In the genomic region with DNA sequence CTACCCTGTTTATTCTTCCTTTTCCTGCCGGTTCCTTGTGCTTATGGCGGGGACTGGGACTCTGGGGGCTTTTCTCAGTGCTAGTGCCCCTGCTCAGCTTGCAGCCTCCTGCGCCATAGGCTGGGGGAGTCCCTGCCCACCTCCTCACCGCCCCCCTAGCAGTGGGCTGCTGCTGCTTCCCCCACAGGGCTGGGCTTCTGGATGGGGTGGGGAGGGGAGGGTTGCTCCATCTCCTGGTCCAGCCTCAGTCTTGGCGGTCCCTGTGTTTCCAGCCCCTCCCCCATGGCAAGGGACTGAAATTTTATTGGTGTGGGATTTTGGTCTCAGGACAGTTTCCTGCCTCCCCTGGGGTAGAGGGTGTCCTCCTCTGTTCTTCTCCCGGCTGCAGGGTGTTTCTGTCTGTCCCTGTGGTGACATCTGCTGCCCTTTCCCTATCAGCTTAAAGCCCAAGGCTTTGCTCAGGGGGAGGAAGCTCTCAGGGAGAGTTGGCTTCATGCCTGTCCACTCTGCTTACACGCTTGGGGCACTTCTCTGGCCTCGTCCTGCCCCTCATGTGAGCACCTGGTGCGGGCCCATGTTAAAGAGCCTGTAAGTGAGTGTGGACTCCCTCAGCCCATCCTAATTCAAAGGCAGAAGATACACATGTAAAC, we compare ENCODE assay signal across 15 cellular contexts.
DNase-seq lines count a peak whose midpoint lies in the region; ATAC-seq, FAIRE-seq and TF ChIP-seq lines count a peak whose summit lies in the region.
"Had no signal": no experiment of that assay in that cellular context is flagged by ENCODE, and none has a peak within 500 bp of the region (broad histone marks: within the 10 kb centered on the region; RNA-seq: fewer than 3 reads in every experiment).

No MANE protein-coding gene starts in this region.

- WGBS in pancreas, 2 donors = 96 to 99% methylated on average over 9 of the region's 9 CpGs

- no TSS peak for BruUV-seq in endothelial cell of umbilical vein (replicated peaks; lab: Mats Ljungman, UMichigan)

- H3K27ac Mint-ChIP-seq in type B pancreatic cell = peak overlapping the region; percentile 26

- FAIRE-seq in endothelial cell of umbilical vein (lab: Jason Lieb, UNC) (no peak), pancreas (lab: Jason Lieb, UNC) (no peak)

- no peak for TF ChIP-seq POLR2A in endothelial cell of umbilical vein (IDR thresholded peaks at IDR 0.05; ENCODE audit: low read depth, low read length)

- intact Hi-C loops in Right ventricle myocardium superior (cut with DNase I) (no loop called here), cardiac septum (cut with DNase I) (no loop called here), endothelial cell of umbilical vein (cut with micrococcal nuclease) (no loop called here), pancreas (cut with DNase I) (no loop called here)

- no peak overlapping the region for H3K4me3 ChIP-seq in endothelial cell of umbilical vein (replicated peaks in 1 of 3; ENCODE audit: insufficient read depth in 1 of 3, low read depth in 1 of 3, low read length in 3 of 3)
- H3K4me3 ChIP-seq in pancreas = no peak overlapping the region
- H3K4me3 ChIP-seq: dorsolateral prefrontal cortex had no signal

- no peaks in the 10 kb centered on the region for H3K27me3 Mint-ChIP-seq in type B pancreatic cell

- peaks cover 12% of the 10 kb centered on the region for H3K79me2 ChIP-seq in endothelial cell of umbilical vein (ENCODE audit: control insufficient read depth, insufficient read depth, low read length)

- H3K27ac ChIP-seq in endothelial cell of umbilical vein (ENCODE audit: insufficient read depth, low read depth, low read length) (peak overlapping the region; percentile 9), pancreas (no peak overlapping the region)
- H3K27ac ChIP-seq: dorsolateral prefrontal cortex had no signal

- H3K27me3 ChIP-seq in endothelial cell of umbilical vein (ENCODE audit: control insufficient read depth in 2 of 2, insufficient read depth in 2 of 2, low read length in 2 of 2) (no peaks in the 10 kb centered on the region), pancreas (no peaks in the 10 kb centered on the region)
- H3K27me3 ChIP-seq: BE2C, dorsolateral prefrontal cortex had no signal

- H3K9me3 Mint-ChIP-seq in type B pancreatic cell = peaks cover 25% of the 10 kb centered on the region

- H3K4me2 ChIP-seq in endothelial cell of umbilical vein (ENCODE audit: insufficient read depth, low read length) = no peak overlapping the region

- DNase-seq in Right ventricle myocardium superior = no peak
- no peak for DNase-seq in cardiac septum (ENCODE audit: low spot score)
- DNase-seq in RPMI7951 (ENCODE audit: low read depth) = peak; percentile 39
- DNase-seq in endothelial cell of umbilical vein (ENCODE audit: low read depth, low spot score) = no peak
- no peak for DNase-seq in type B pancreatic cell (ENCODE audit: extremely low spot score, unreplicated experiment)
- no peak for DNase-seq in NCI-H510A treated with DMSO at 0.1 percent for 48 hours (lab: John Stamatoyannopoulos, UW)
- DNase-seq in pancreas = no peak
- DNase-seq: BE2C, dorsolateral prefrontal cortex, GDM1, left colon, NCI-H524 treated with DMSO at 0.1 percent for 48 hours, nucleus accumbens, SIG-M5 had no signal

- H3K36me3 Mint-ChIP-seq in type B pancreatic cell = peaks cover 46% of the 10 kb centered on the region

- peak overlapping the region; percentile 10 for H2AFZ ChIP-seq in endothelial cell of umbilical vein (ENCODE audit: low read depth, low read length)

- CTCF ChIA-PET in endothelial cell of umbilical vein (lab: Charles Lee) = interaction anchor here (1.1 to 1.2 kb wide), 2 partner anchors 9 to 21 kb away, joined by 3 read pairs; no protein-coding TSS in a partner anchor

- ATAC-seq in Right ventricle myocardium superior (ENCODE audit: poor library complexity) = peak; percentile 75
- no peak for ATAC-seq in pancreas
- ATAC-seq in GM18909 (IDR thresholded peaks at IDR 0.05; ENCODE audit: poor library complexity, unreplicated experiment) = no peak
- ATAC-seq: left colon had no signal

- dilution Hi-C loops in endothelial cell of umbilical vein (cut with MboI; ENCODE audit: extremely low pct_ligation_motif_present, low sequenced_read_pairs) = no loop called here

- H3K4me1 ChIP-seq in endothelial cell of umbilical vein (ENCODE audit: control insufficient read depth, extremely low read depth, insufficient read depth, low read length) (peaks cover 10% of the 10 kb centered on the region), pancreas (no peaks in the 10 kb centered on the region)

- TF ChIP-seq CTCF in endothelial cell of umbilical vein (IDR thresholded peaks at IDR 0.05; ENCODE audit: extremely low read depth in 1 of 2, insufficient read depth in 1 of 2, low read depth in 1 of 2, low read length in 2 of 2) (no peak), type B pancreatic cell (conservative IDR thresholded peaks at IDR 0.05) (no peak), pancreas (IDR thresholded peaks at IDR 0.05) (no peak)

- H3K4me1 Mint-ChIP-seq in type B pancreatic cell (ENCODE audit: unreplicated experiment) = peaks cover 8% of the 10 kb centered on the region

- H4K20me1 ChIP-seq in endothelial cell of umbilical vein (replicated peaks; ENCODE audit: control insufficient read depth, extremely low read depth, insufficient read depth, low read length) = no peaks in the 10 kb centered on the region

- no peaks in the 10 kb centered on the region for H3K9me3 ChIP-seq in endothelial cell of umbilical vein (replicated peaks; ENCODE audit: control insufficient read depth, insufficient read depth, low read length)
- peaks cover 0 to 3% (median 0%) of the 10 kb centered on the region in 4 donors for H3K9me3 ChIP-seq in pancreas
- H3K9me3 ChIP-seq: BE2C had no signal

- no peaks in the 10 kb centered on the region for H3K9me1 ChIP-seq in endothelial cell of umbilical vein (replicated peaks; ENCODE audit: control insufficient read depth, extremely low read depth, insufficient read depth, low read length)

- POLR2A ChIA-PET in endothelial cell of umbilical vein (lab: Charles Lee) = no interaction called here

- H3K4me3 Mint-ChIP-seq in type B pancreatic cell = no peak overlapping the region

- peaks cover 0 to 10% of the 10 kb centered on the region in 2 experiments for H3K36me3 ChIP-seq in endothelial cell of umbilical vein (ENCODE audit: control insufficient read depth in 2 of 2, extremely low read depth in 1 of 2, insufficient read depth in 2 of 2, low read length in 2 of 2)
- no peaks in the 10 kb centered on the region for H3K36me3 ChIP-seq in pancreas
- H3K36me3 ChIP-seq: BE2C had no signal

- H3K9ac ChIP-seq in endothelial cell of umbilical vein (replicated peaks; ENCODE audit: extremely low read depth, insufficient read depth, low read length) = no peak overlapping the region

TF ChIP-seq in endothelial cell of umbilical vein, 7 proteins besides CTCF, POLR2A, EP300 and RAD21:
- TF ChIP-seq EZH2 (IDR thresholded peaks at IDR 0.05; ENCODE audit: borderline replicate concordance, low read depth, low read length, severe bottlenecking) (no peak), GATA2 (IDR thresholded peaks at IDR 0.05; ENCODE audit: insufficient read depth, insufficient read length, low read depth, low read length) (no peak), FOS (IDR thresholded peaks at IDR 0.05; ENCODE audit: borderline replicate concordance, insufficient read depth, low read length) (no peak), POLR2AphosphoS5 (IDR thresholded peaks at IDR 0.05; ENCODE audit: insufficient read depth, low read depth, low read length) (no peak)
